In genomic region chr7:27111753-27112277, GRCh38 we compare ENCODE assay signal across 1 cellular context.
TF ChIP-seq lines count a peak whose summit lies in the region.

No MANE protein-coding gene starts in this region.

TF ChIP-seq in endothelial cell of umbilical vein, 7 proteins besides CTCF, POLR2A, EP300 and RAD21:
- TF ChIP-seq MAX (IDR thresholded peaks at IDR 0.05; ENCODE audit: insufficient read depth, insufficient read length) (no peak), JUN (IDR thresholded peaks at IDR 0.05; ENCODE audit: borderline replicate concordance, insufficient read depth, insufficient read length, low read depth) (no peak), POLR2AphosphoS5 (IDR thresholded peaks at IDR 0.05; ENCODE audit: insufficient read depth, low read depth, low read length) (no peak), MYC (IDR thresholded peaks at IDR 0.05; ENCODE audit: low read depth, low read length) (no peak), GATA2 (IDR thresholded peaks at IDR 0.05; ENCODE audit: insufficient read depth, insufficient read length, low read depth, low read length) (no peak), EZH2 (IDR thresholded peaks at IDR 0.05; ENCODE audit: borderline replicate concordance, low read depth, low read length, severe bottlenecking) (no peak)
